1 cellular context compared by ENCODE assay signal in the genomic region with DNA sequence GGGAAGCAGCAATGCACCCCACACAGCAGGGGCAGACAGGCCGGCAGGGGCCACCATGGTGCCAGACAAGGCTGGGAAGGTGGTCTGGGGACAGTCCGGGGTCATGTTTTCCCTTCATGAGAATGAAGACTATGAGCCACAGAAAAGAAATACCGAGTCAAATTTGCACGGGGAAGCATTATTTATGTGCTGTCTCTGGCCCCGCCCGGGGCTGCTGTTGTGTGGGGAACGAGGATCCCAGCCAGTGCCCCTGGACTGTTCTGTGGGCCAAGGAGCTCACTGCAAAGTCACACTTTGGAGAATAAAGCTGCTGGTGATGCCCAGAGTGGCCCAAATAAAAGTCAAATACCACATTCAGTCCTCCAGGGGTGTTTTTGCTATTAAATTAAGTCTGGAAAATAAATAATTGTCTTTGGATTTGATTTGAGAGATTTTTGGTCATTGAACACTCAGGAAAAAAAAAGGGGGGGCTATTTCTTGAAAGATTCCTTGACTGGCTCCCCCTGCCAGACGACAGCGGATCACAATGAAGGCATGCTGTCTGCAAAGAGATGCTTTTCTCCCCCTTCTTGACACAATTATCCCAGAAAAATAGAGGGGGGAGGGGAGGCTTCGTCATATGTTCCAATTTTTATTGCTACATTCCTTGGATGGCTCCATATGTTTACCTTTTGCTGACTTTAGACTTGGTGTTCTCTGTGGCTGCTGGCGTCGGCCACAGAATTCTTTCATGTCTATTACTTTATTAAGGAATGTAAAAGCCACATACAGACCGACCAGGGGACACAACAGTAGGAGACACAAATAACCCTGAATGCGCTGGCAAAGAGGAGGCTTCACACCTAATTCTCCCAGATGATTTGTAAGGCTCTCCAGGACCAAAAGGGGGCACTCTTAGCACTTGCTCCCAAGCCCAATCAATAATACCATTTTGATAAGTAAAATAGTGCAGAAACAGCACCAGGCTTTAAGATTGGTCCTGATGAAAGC.
TF ChIP-seq lines count a peak whose summit lies in the region.

No MANE protein-coding gene starts in this region.

TF ChIP-seq in IMR-90, 13 proteins besides CTCF, POLR2A, EP300 and RAD21:
- peak; percentile 84 for TF ChIP-seq SMC3 (IDR thresholded peaks at IDR 0.05; ENCODE audit: low read depth, low read length)
- no peak for TF ChIP-seq MAZ (IDR thresholded peaks at IDR 0.05; ENCODE audit: borderline replicate concordance, low read depth, low read length)
- peak; percentile 56; the same call in 1 of the 2 replicates for TF ChIP-seq CHD1 (IDR thresholded peaks at IDR 0.05; ENCODE audit: low read depth, low read length)
- no peak for TF ChIP-seq CEBPB (IDR thresholded peaks at IDR 0.05; ENCODE audit: low read depth, low read length)
- TF ChIP-seq, protein P1, sequence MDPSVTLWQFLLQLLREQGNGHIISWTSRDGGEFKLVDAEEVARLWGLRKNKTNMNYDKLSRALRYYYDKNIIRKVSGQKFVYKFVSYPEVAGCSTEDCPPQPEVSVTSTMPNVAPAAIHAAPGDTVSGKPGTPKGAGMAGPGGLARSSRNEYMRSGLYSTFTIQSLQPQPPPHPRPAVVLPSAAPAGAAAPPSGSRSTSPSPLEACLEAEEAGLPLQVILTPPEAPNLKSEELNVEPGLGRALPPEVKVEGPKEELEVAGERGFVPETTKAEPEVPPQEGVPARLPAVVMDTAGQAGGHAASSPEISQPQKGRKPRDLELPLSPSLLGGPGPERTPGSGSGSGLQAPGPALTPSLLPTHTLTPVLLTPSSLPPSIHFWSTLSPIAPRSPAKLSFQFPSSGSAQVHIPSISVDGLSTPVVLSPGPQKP (IDR thresholded peaks at IDR 0.05; ENCODE audit: borderline replicate concordance, low read depth, low read length), result no peak
TF ChIP-seq in IMR-90: peak in this region for 2.
